In genomic region chr6:119349041-119349340, GRCh38 we compare ENCODE assay signal across 8 cellular contexts. TPM values are rescaled to one million over a fixed set of nuclear protein-coding genes. Genes with fewer than 3 reads are reported as not detected.
DNase-seq lines count a peak whose midpoint lies in the region; ATAC-seq and TF ChIP-seq lines count a peak whose summit lies in the region.

No MANE protein-coding gene starts in this region.

- H3K36me3 Mint-ChIP-seq in activated CD4-positive, alpha-beta memory T cell treated with anti-CD3 and anti-CD28 coated beads, Interleukin-2, amount 10 ng/mL, durations not matched to agents 7 days and 5 days (ENCODE audit: low read depth): peaks cover 23% of the 10 kb centered on the region

- H3K27ac Mint-ChIP-seq in activated CD4-positive, alpha-beta memory T cell treated with anti-CD3 and anti-CD28 coated beads, Interleukin-2, amount 10 ng/mL, durations not matched to agents 7 days and 5 days: peak overlapping the region; percentile 66

- H3K9ac ChIP-seq in skeletal muscle satellite cell (ENCODE audit: low read depth, low read length): peak overlapping the region; percentile 86

- H3K4me1 ChIP-seq in right atrium auricular region (peaks cover 0 to 26% of the 10 kb centered on the region in 2 donors), skeletal muscle satellite cell (ENCODE audit: control insufficient read depth, insufficient read depth, low read length) (peaks cover 16% of the 10 kb centered on the region)

- H3K9me3 Mint-ChIP-seq in activated CD4-positive, alpha-beta memory T cell treated with anti-CD3 and anti-CD28 coated beads, Interleukin-2, amount 10 ng/mL, durations not matched to agents 7 days and 5 days: no peaks in the 10 kb centered on the region

- H3K4me3 Mint-ChIP-seq in activated CD4-positive, alpha-beta memory T cell treated with anti-CD3 and anti-CD28 coated beads, Interleukin-2, amount 10 ng/mL, durations not matched to agents 7 days and 5 days: peak overlapping the region; percentile 73

- peaks cover 53% of the 10 kb centered on the region for H3K4me1 Mint-ChIP-seq in activated CD4-positive, alpha-beta memory T cell treated with anti-CD3 and anti-CD28 coated beads, Interleukin-2, amount 10 ng/mL, durations not matched to agents 7 days and 5 days

- CTCF ChIA-PET in activated CD4-positive, alpha-beta memory T cell treated with anti-CD3 and anti-CD28 coated beads, Interleukin-2, amount 10 ng/mL, durations not matched to agents 7 days and 5 days (lab: Charles Lee): interaction anchor here (2.9 kb wide), 1 partner anchor 15 kb away, joined by 22 read pairs; no protein-coding TSS in a partner anchor

- no peaks in the 10 kb centered on the region for H3K9me3 ChIP-seq in right atrium auricular region
- H3K9me3 ChIP-seq in skeletal muscle satellite cell (replicated peaks; ENCODE audit: low read length): no peaks in the 10 kb centered on the region

- no peak for TF ChIP-seq CTCF in right atrium auricular region (IDR thresholded peaks at IDR 0.05)

- peak overlapping the region; percentile 71 for H3K4me2 ChIP-seq in skeletal muscle satellite cell (ENCODE audit: low read length)

- H3K4me3 ChIP-seq in right atrium auricular region (peak overlapping the region; percentile 61 to 80), skeletal muscle satellite cell (ENCODE audit: low read length) (peak overlapping the region; percentile 97)

- POLR2A ChIA-PET in activated CD4-positive, alpha-beta memory T cell treated with anti-CD3 and anti-CD28 coated beads, Interleukin-2, amount 10 ng/mL, durations not matched to agents 7 days and 5 days (lab: Charles Lee): interaction anchor here (1.0 to 3.8 kb wide), 4 partner anchors 13 to 454 kb away, joined by 6 to 59 read pairs (median 24); partner anchors contain the start of gene ASF1A

- H3K27me3 ChIP-seq in right atrium auricular region (no peaks in the 10 kb centered on the region), skeletal muscle satellite cell (ENCODE audit: control insufficient read depth, insufficient read depth, low read length) (no peaks in the 10 kb centered on the region)

- ATAC-seq in GM18502 (IDR thresholded peaks at IDR 0.05; ENCODE audit: poor library complexity, unreplicated experiment) (peak; percentile 1), HG02623 (IDR thresholded peaks at IDR 0.05; ENCODE audit: unreplicated experiment) (peak; percentile 0), HG03469 (IDR thresholded peaks at IDR 0.05; ENCODE audit: unreplicated experiment) (no peak)

- H3K36me3 ChIP-seq in right atrium auricular region (no peaks in the 10 kb centered on the region), skeletal muscle satellite cell (ENCODE audit: insufficient read depth, low read length) (no peaks in the 10 kb centered on the region)

- peak overlapping the region; percentile 87 to 97 for H3K27ac ChIP-seq in right atrium auricular region

- no peaks in the 10 kb centered on the region for H3K27me3 Mint-ChIP-seq in activated CD4-positive, alpha-beta memory T cell treated with anti-CD3 and anti-CD28 coated beads, Interleukin-2, amount 10 ng/mL, durations not matched to agents 7 days and 5 days

- no peak for DNase-seq in activated CD4-positive, alpha-beta memory T cell treated with anti-CD3 and anti-CD28 coated beads, Interleukin-2, amount 10 ng/mL, durations not matched to agents 7 days and 5 days
- no peak for DNase-seq in right atrium auricular region (ENCODE audit: low spot score)
- DNase-seq in stimulated activated CD4-positive, alpha-beta T cell treated with anti-CD3 and anti-CD28 coated beads, Interleukin-4, amount 100 ng/mL, for 24 hours: no peak
- no peak for DNase-seq in stimulated activated CD4-positive, alpha-beta T cell treated with anti-CD3 and anti-CD28 coated beads, Interleukin-1b, Interleukin-23, amount 100 ng/mL, for 48 hours

RNA-seq across cellular contexts. Expression of gene MAN1A1, which starts 0.6 kb away (rescaled TPM):
- 10 to 100 TPM; 21.6 to 22.0 TPM for total RNA-seq in activated CD4-positive, alpha-beta memory T cell treated with anti-CD3 and anti-CD28 coated beads, Interleukin-2, amount 10 ng/mL, durations not matched to agents 7 days and 5 days
- total RNA-seq in right atrium auricular region: 10 to 100 TPM; 24.8 to 35.8 TPM
- total RNA-seq in skeletal muscle satellite cell (2012; rRNA removed): 87.2 and 130 TPM in 2 replicates
